1 cellular context compared by ENCODE assay signal in the genomic region with DNA sequence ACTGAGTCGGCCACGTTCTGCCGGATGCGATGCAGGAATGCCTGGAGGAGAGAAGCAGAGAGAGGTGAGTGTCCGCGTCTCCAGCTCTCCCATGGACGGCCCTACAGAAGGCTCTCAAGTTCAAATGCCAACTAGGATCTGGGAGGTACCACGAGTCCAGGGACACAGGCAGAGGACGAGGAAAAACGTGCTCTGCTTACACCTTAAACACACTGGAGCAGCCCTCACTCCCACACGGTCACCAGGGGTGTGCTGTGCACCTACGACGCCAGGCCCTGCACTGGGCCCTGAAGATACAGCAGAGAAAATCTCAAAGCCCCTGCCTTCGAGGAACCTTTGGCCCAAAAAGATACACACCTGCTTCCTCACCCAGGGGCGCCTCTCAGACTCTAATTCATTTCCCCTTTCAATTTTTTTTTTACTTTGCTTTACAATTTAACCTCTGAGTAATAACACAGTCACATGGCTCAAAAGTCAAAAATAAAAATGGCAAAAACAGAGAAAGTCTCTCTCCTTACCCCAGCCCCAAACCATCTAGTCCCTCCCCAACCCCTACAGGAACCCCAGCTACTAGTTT.
TF ChIP-seq lines count a peak whose summit lies in the region.

No MANE protein-coding gene starts in this region.

TF ChIP-seq in K562, 482 proteins besides CTCF, POLR2A, EP300 and RAD21 (continued from another document):
- TF ChIP-seq, protein P1, sequence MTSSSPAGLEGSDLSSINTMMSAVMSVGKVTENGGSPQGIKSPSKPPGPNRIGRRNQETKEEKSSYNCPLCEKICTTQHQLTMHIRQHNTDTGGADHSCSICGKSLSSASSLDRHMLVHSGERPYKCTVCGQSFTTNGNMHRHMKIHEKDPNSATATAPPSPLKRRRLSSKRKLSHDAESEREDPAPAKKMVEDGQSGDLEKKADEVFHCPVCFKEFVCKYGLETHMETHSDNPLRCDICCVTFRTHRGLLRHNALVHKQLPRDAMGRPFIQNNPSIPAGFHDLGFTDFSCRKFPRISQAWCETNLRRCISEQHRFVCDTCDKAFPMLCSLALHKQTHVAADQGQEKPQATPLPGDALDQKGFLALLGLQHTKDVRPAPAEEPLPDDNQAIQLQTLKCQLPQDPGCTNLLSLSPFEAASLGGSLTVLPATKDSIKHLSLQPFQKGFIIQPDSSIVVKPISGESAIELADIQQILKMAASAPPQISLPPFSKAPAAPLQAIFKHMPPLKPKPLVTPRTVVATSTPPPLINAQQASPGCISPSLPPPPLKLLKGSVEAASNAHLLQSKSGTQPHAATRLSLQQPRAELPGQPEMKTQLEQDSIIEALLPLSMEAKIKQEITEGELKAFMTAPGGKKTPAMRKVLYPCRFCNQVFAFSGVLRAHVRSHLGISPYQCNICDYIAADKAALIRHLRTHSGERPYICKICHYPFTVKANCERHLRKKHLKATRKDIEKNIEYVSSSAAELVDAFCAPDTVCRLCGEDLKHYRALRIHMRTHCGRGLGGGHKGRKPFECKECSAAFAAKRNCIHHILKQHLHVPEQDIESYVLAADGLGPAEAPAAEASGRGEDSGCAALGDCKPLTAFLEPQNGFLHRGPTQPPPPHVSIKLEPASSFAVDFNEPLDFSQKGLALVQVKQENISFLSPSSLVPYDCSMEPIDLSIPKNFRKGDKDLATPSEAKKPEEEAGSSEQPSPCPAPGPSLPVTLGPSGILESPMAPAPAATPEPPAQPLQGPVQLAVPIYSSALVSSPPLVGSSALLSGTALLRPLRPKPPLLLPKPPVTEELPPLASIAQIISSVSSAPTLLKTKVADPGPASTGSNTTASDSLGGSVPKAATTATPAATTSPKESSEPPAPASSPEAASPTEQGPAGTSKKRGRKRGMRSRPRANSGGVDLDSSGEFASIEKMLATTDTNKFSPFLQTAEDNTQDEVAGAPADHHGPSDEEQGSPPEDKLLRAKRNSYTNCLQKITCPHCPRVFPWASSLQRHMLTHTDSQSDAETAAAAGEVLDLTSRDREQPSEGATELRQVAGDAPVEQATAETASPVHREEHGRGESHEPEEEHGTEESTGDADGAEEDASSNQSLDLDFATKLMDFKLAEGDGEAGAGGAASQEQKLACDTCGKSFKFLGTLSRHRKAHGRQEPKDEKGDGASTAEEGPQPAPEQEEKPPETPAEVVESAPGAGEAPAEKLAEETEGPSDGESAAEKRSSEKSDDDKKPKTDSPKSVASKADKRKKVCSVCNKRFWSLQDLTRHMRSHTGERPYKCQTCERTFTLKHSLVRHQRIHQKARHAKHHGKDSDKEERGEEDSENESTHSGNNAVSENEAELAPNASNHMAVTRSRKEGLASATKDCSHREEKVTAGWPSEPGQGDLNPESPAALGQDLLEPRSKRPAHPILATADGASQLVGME (CRISPR knock-in tag; IDR thresholded peaks at IDR 0.05): no peak
- TF ChIP-seq MTA2 (IDR thresholded peaks at IDR 0.05; ENCODE audit: low read depth) (no peak), ARNT (IDR thresholded peaks at IDR 0.05) (no peak)
